Comparison of ENCODE assay signal across 16 cellular contexts in genomic region chr1:9010781-9011323, GRCh38. TPM values are rescaled to one million over a fixed set of nuclear protein-coding genes. Genes with fewer than 3 reads are reported as not detected.
DNase-seq lines count a peak whose midpoint lies in the region; ATAC-seq and TF ChIP-seq lines count a peak whose summit lies in the region.
"Had no signal": no experiment of that assay in that cellular context is flagged by ENCODE, and none has a peak within 500 bp of the region (broad histone marks: within the 10 kb centered on the region; RNA-seq: fewer than 3 reads in every experiment).

No MANE protein-coding gene starts in this region.

- no peak overlapping the region for H3K4me3 Mint-ChIP-seq in activated CD8-positive, alpha-beta T cell treated with anti-CD3 and anti-CD28 coated beads, Interleukin-2, amount 10 ng/mL, durations not matched to agents 7 days and 5 days
- H3K4me3 Mint-ChIP-seq in activated CD8-positive, alpha-beta T cell treated with anti-CD3 and anti-CD28 coated beads for 36 hours = no peak overlapping the region
- no peak overlapping the region for H3K4me3 Mint-ChIP-seq in activated CD4-positive, alpha-beta T cell treated with anti-CD3 and anti-CD28 coated beads, Interleukin-2, amount 10 ng/mL, durations not matched to agents 24 days and 14 days

- WGBS in transverse colon (ENCODE audit: low coverage in 1 of 2), 2 donors = 42% methylated on average over 8 of the region's 8 CpGs; no CpG with 5 or more reads in 1 of the 2 donors

- no peaks in the 10 kb centered on the region for H3K36me3 Mint-ChIP-seq in activated CD8-positive, alpha-beta T cell treated with anti-CD3 and anti-CD28 coated beads, Interleukin-2, amount 10 ng/mL, durations not matched to agents 7 days and 5 days (ENCODE audit: low read depth)
- no peaks in the 10 kb centered on the region for H3K36me3 Mint-ChIP-seq in activated CD8-positive, alpha-beta T cell treated with anti-CD3 and anti-CD28 coated beads for 36 hours (ENCODE audit: low read depth)
- H3K36me3 Mint-ChIP-seq in activated CD4-positive, alpha-beta T cell treated with anti-CD3 and anti-CD28 coated beads, Interleukin-2, amount 10 ng/mL, durations not matched to agents 24 days and 14 days (ENCODE audit: low read depth) = no peaks in the 10 kb centered on the region

- H3K27me3 Mint-ChIP-seq in activated CD8-positive, alpha-beta T cell treated with anti-CD3 and anti-CD28 coated beads, Interleukin-2, amount 10 ng/mL, durations not matched to agents 7 days and 5 days (ENCODE audit: low read depth) = peaks cover 22% of the 10 kb centered on the region
- H3K27me3 Mint-ChIP-seq in activated CD8-positive, alpha-beta T cell treated with anti-CD3 and anti-CD28 coated beads for 36 hours = peaks cover 3% of the 10 kb centered on the region
- peaks cover 5% of the 10 kb centered on the region for H3K27me3 Mint-ChIP-seq in activated CD4-positive, alpha-beta T cell treated with anti-CD3 and anti-CD28 coated beads, Interleukin-2, amount 10 ng/mL, durations not matched to agents 24 days and 14 days

- no peaks in the 10 kb centered on the region for H3K36me3 ChIP-seq in transverse colon
- H3K36me3 ChIP-seq: suprapubic skin had no signal

- CTCF ChIA-PET in activated CD8-positive, alpha-beta T cell treated with anti-CD3 and anti-CD28 coated beads, Interleukin-2, amount 10 ng/mL, durations not matched to agents 7 days and 5 days (lab: Charles Lee) = interaction anchor here (3.2 kb wide), 1 partner anchor 91 kb away, joined by 14 read pairs; no protein-coding TSS in a partner anchor
- CTCF ChIA-PET in activated CD8-positive, alpha-beta T cell treated with anti-CD3 and anti-CD28 coated beads for 36 hours (lab: Charles Lee) = interaction anchor here (1.6 kb wide), 1 partner anchor 90 kb away, joined by 4 read pairs; no protein-coding TSS in a partner anchor

- intact Hi-C loops in activated CD8-positive, alpha-beta T cell treated with anti-CD3 and anti-CD28 coated beads for 36 hours (cut with micrococcal nuclease) = loop anchor here (10.0 kb wide), 1 partner anchor 94 kb away; no protein-coding TSS in a partner anchor
- intact Hi-C loops in left colon (cut with DNase I, micrococcal nuclease) (no loop called here), transverse colon (cut with DNase I; ENCODE audit: low total_unique reads) (no loop called here)
- intact Hi-C loops in activated CD4-positive, alpha-beta T cell treated with anti-CD3 and anti-CD28 coated beads, Interleukin-2, amount 10 ng/mL, durations not matched to agents 24 days and 14 days (cut with micrococcal nuclease) = loop anchor here (1.0 kb wide), 1 partner anchor 90 kb away; no protein-coding TSS in a partner anchor

- H3K4me1 Mint-ChIP-seq in activated CD8-positive, alpha-beta T cell treated with anti-CD3 and anti-CD28 coated beads, Interleukin-2, amount 10 ng/mL, durations not matched to agents 7 days and 5 days (ENCODE audit: low read depth) = peaks cover 13% of the 10 kb centered on the region
- H3K4me1 Mint-ChIP-seq in activated CD8-positive, alpha-beta T cell treated with anti-CD3 and anti-CD28 coated beads for 36 hours (ENCODE audit: low read depth) = peaks cover 2% of the 10 kb centered on the region
- H3K4me1 Mint-ChIP-seq in activated CD4-positive, alpha-beta T cell treated with anti-CD3 and anti-CD28 coated beads, Interleukin-2, amount 10 ng/mL, durations not matched to agents 24 days and 14 days = peaks cover 4% of the 10 kb centered on the region

- H3K27ac ChIP-seq in transverse colon = peak overlapping the region in 1 of 4 donors; percentile 30
- H3K27ac ChIP-seq: suprapubic skin, VCaP had no signal

- in situ Hi-C loops in transverse colon (cut with MboI; ENCODE audit: low pct_ligation_motif_present in 1 of 4, low pct_unique_long_range_greater_than_20kb in 1 of 4, low sequenced_read_pairs in 3 of 4) = loop anchor here in 3 of 4 donors (10.0 kb wide), 1 partner anchor 94 kb away; no protein-coding TSS in a partner anchor

- no peak for TF ChIP-seq CTCF in activated CD8-positive, alpha-beta T cell treated with anti-CD3 and anti-CD28 coated beads for 36 hours (IDR thresholded peaks at IDR 0.05)
- TF ChIP-seq CTCF in transverse colon (IDR thresholded peaks at IDR 0.05) = no peak

- no peak for TF ChIP-seq POLR2A in transverse colon (IDR thresholded peaks at IDR 0.05)

- POLR2A ChIA-PET in activated CD8-positive, alpha-beta T cell treated with anti-CD3 and anti-CD28 coated beads, Interleukin-2, amount 10 ng/mL, durations not matched to agents 7 days and 5 days (lab: Charles Lee) = no interaction called here
- POLR2A ChIA-PET in activated CD8-positive, alpha-beta T cell treated with anti-CD3 and anti-CD28 coated beads for 36 hours (lab: Charles Lee) = no interaction called here

- H3K27me3 ChIP-seq in transverse colon = no peaks in the 10 kb centered on the region
- H3K27me3 ChIP-seq: suprapubic skin had no signal

- H3K9me3 ChIP-seq in transverse colon = no peaks in the 10 kb centered on the region
- H3K9me3 ChIP-seq: suprapubic skin had no signal

- DNase-seq in activated CD8-positive, alpha-beta T cell treated with anti-CD3 and anti-CD28 coated beads, Interleukin-2, amount 10 ng/mL, durations not matched to agents 7 days and 5 days = no peak
- no peak for DNase-seq in activated CD8-positive, alpha-beta T cell treated with anti-CD3 and anti-CD28 coated beads for 36 hours
- DNase-seq in left colon = peak; percentile 40 to 67
- DNase-seq in transverse colon = peak; percentile 64
- no peak for DNase-seq in stimulated activated CD4-positive, alpha-beta T cell treated with anti-CD3 and anti-CD28 coated beads, Interleukin-4, amount 100 ng/mL, for 1 hour
- DNase-seq in hepatic stellate cell (ENCODE audit: low spot score) = no peak
- DNase-seq in activated CD4-positive, alpha-beta T cell treated with anti-CD3 and anti-CD28 coated beads, Interleukin-2, amount 10 ng/mL, durations not matched to agents 24 days and 14 days = no peak
- DNase-seq: 8988T, IMR-90, NCI-H1417 treated with DMSO at 0.1 percent for 48 hours, NCI-H526 had no signal

- ATAC-seq in activated CD8-positive, alpha-beta T cell treated with anti-CD3 and anti-CD28 coated beads, Interleukin-2, amount 10 ng/mL, durations not matched to agents 7 days and 5 days = no peak
- no peak for ATAC-seq in activated CD8-positive, alpha-beta T cell treated with anti-CD3 and anti-CD28 coated beads for 36 hours
- peak; percentile 63 for ATAC-seq in HG03460 (IDR thresholded peaks at IDR 0.05; ENCODE audit: unreplicated experiment)
- peak; percentile 83 for ATAC-seq in left colon

- H3K9me3 Mint-ChIP-seq in activated CD8-positive, alpha-beta T cell treated with anti-CD3 and anti-CD28 coated beads, Interleukin-2, amount 10 ng/mL, durations not matched to agents 7 days and 5 days (ENCODE audit: insufficient read depth) = no peaks in the 10 kb centered on the region
- no peaks in the 10 kb centered on the region for H3K9me3 Mint-ChIP-seq in activated CD8-positive, alpha-beta T cell treated with anti-CD3 and anti-CD28 coated beads for 36 hours
- no peaks in the 10 kb centered on the region for H3K9me3 Mint-ChIP-seq in activated CD4-positive, alpha-beta T cell treated with anti-CD3 and anti-CD28 coated beads, Interleukin-2, amount 10 ng/mL, durations not matched to agents 24 days and 14 days

- TF ChIP-seq EP300 in transverse colon (IDR thresholded peaks at IDR 0.05; ENCODE audit: low read depth) = no peak

- H3K4me3 ChIP-seq in transverse colon = no peak overlapping the region
- H3K4me3 ChIP-seq: skin epidermis, suprapubic skin had no signal

- peaks cover 0 to 6% (median 1%) of the 10 kb centered on the region in 4 donors for H3K4me1 ChIP-seq in transverse colon
- H3K4me1 ChIP-seq: suprapubic skin had no signal

- H3K27ac Mint-ChIP-seq in activated CD8-positive, alpha-beta T cell treated with anti-CD3 and anti-CD28 coated beads, Interleukin-2, amount 10 ng/mL, durations not matched to agents 7 days and 5 days = peak overlapping the region; percentile 36
- no peak overlapping the region for H3K27ac Mint-ChIP-seq in activated CD8-positive, alpha-beta T cell treated with anti-CD3 and anti-CD28 coated beads for 36 hours
- no peak overlapping the region for H3K27ac Mint-ChIP-seq in activated CD4-positive, alpha-beta T cell treated with anti-CD3 and anti-CD28 coated beads, Interleukin-2, amount 10 ng/mL, durations not matched to agents 24 days and 14 days

RNA-seq across cellular contexts. Expression of gene SLC2A7, which starts 15.4 kb away (rescaled TPM):
- under 1 TPM; 0.16 to 0.18 TPM for total RNA-seq in activated CD8-positive, alpha-beta T cell treated with anti-CD3 and anti-CD28 coated beads, Interleukin-2, amount 10 ng/mL, durations not matched to agents 7 days and 5 days
- under 1 TPM in 1 of 2 experiments, not detected in 1; 0.20 TPM for total RNA-seq in activated CD8-positive, alpha-beta T cell treated with anti-CD3 and anti-CD28 coated beads for 36 hours
- total RNA-seq in left colon (not detected), transverse colon (not detected)
- not detected in 2 replicates for total RNA-seq in activated CD4-positive, alpha-beta T cell treated with anti-CD3 and anti-CD28 coated beads, Interleukin-2, amount 10 ng/mL, durations not matched to agents 24 days and 14 days
- total RNA-seq: IMR-90, myocyte, suprapubic skin had no signal

RNA-seq across cellular contexts. Expression of gene SLC2A5, which starts 58.6 kb away (rescaled TPM):
- total RNA-seq in activated CD8-positive, alpha-beta T cell treated with anti-CD3 and anti-CD28 coated beads, Interleukin-2, amount 10 ng/mL, durations not matched to agents 7 days and 5 days = not detected
- total RNA-seq in activated CD8-positive, alpha-beta T cell treated with anti-CD3 and anti-CD28 coated beads for 36 hours = not detected
- total RNA-seq in left colon = 10 to 100 TPM in 1 of 2 donors, 1 to 10 TPM in 1; 8.1 to 10.4 TPM
- total RNA-seq in transverse colon = 10 to 100 TPM in 2 of 4 donors, 1 to 10 TPM in 2; 5.9 to 21.3 (median 13.3) TPM
- not detected in 2 replicates for total RNA-seq in activated CD4-positive, alpha-beta T cell treated with anti-CD3 and anti-CD28 coated beads, Interleukin-2, amount 10 ng/mL, durations not matched to agents 24 days and 14 days

Comparison
In these comparisons a context has a peak if more than half of its experiments do, and no peak if none do; other contexts are left out.
1. ATAC-seq: peak in HG03460 (single experiment) and left colon (single experiment); none in activated CD8-positive, alpha-beta T cell treated with anti-CD3 and anti-CD28 coated beads, Interleukin-2, amount 10 ng/mL, durations not matched to agents 7 days and 5 days (single experiment) and activated CD8-positive, alpha-beta T cell treated with anti-CD3 and anti-CD28 coated beads for 36 hours (single experiment).
2. DNase-seq: peak in left colon (2 of 2) and transverse colon (single experiment); none in activated CD8-positive, alpha-beta T cell treated with anti-CD3 and anti-CD28 coated beads, Interleukin-2, amount 10 ng/mL, durations not matched to agents 7 days and 5 days (single experiment), activated CD8-positive, alpha-beta T cell treated with anti-CD3 and anti-CD28 coated beads for 36 hours (single experiment), stimulated activated CD4-positive, alpha-beta T cell treated with anti-CD3 and anti-CD28 coated beads, Interleukin-4, amount 100 ng/mL, for 1 hour (single experiment), hepatic stellate cell (single experiment) and activated CD4-positive, alpha-beta T cell treated with anti-CD3 and anti-CD28 coated beads, Interleukin-2, amount 10 ng/mL, durations not matched to agents 24 days and 14 days (single experiment).
3. intact Hi-C loops: an anchor here in activated CD8-positive, alpha-beta T cell treated with anti-CD3 and anti-CD28 coated beads for 36 hours (10.0 kb wide) and activated CD4-positive, alpha-beta T cell treated with anti-CD3 and anti-CD28 coated beads, Interleukin-2, amount 10 ng/mL, durations not matched to agents 24 days and 14 days (1.0 kb wide); none called in left colon and transverse colon.